ENCODE assay signal across 9 cellular contexts in the genomic region with DNA sequence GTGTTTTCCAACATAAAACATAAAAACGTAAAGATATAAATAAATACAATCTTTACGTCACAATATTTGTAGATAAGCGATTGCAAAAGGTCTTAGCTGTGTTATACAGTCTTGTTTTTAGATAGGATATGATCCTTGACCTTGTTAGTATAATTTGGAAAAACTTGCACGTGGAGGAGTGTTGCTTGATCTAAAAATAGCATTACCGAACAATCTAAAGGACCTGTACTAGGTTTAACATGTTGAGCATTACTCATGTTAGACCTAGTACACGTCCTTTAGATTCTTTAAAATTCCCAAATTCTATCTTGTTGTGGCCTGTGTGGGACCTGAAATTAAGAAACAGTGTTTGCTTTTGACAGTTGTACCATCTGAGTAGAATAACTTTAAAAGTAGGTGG. TPM values are rescaled to one million over a fixed set of nuclear protein-coding genes. Genes with fewer than 3 reads are reported as not detected.
DNase-seq lines count a peak whose midpoint lies in the region; ATAC-seq and TF ChIP-seq lines count a peak whose summit lies in the region.
"Had no signal": no experiment of that assay in that cellular context is flagged by ENCODE, and none has a peak within 500 bp of the region (broad histone marks: within the 10 kb centered on the region; RNA-seq: fewer than 3 reads in every experiment).

No MANE protein-coding gene starts in this region.

- H3K4me1 ChIP-seq in DOHH2 (ENCODE audit: control insufficient read depth, low read length) (peaks cover 19% of the 10 kb centered on the region), KMS-11 (ENCODE audit: low read depth, poor library complexity, severe bottlenecking) (peaks cover 31% of the 10 kb centered on the region)

- no peaks in the 10 kb centered on the region for H3K27me3 Mint-ChIP-seq in activated naive CD8-positive, alpha-beta T cell treated with anti-CD3 and anti-CD28 coated beads, Interleukin-2, amount 50 U/mL, for 24 hours
- H3K27me3 Mint-ChIP-seq in natural killer cell (ENCODE audit: low read depth in 2 of 2), result no peaks in the 10 kb centered on the region

- peaks cover 8% of the 10 kb centered on the region for H3K36me3 Mint-ChIP-seq in activated naive CD8-positive, alpha-beta T cell treated with anti-CD3 and anti-CD28 coated beads, Interleukin-2, amount 50 U/mL, for 24 hours (ENCODE audit: low read depth)
- no peaks in the 10 kb centered on the region for H3K36me3 Mint-ChIP-seq in natural killer cell

- intact Hi-C loops in natural killer cell (cut with micrococcal nuclease), result loop anchor here (5.0 to 10.0 kb wide), 3 partner anchors 735 to 1095 kb away; a partner anchor contains a TSS

- no peak for DNase-seq in activated naive CD8-positive, alpha-beta T cell treated with anti-CD3 and anti-CD28 coated beads, Interleukin-2, amount 50 U/mL, for 24 hours
- no peak for DNase-seq in natural killer cell
- no peak for DNase-seq in NCI-H128 (lab: John Stamatoyannopoulos, UW; ENCODE audit: unreplicated experiment)
- no peak for DNase-seq in COLO668 (lab: John Stamatoyannopoulos, UW; ENCODE audit: unreplicated experiment)
- no peak for DNase-seq in NCI-H2196 (lab: John Stamatoyannopoulos, UW; ENCODE audit: unreplicated experiment)
- DNase-seq: stimulated activated CD4-positive, alpha-beta T cell treated with anti-CD3 and anti-CD28 coated beads, Interleukin-2, amount 100 ng/mL, for 24 hours had no signal

- no peak overlapping the region; the same call in 1 of the 2 replicates for H3K9ac ChIP-seq in KMS-11

- no peak overlapping the region for H3K27ac ChIP-seq in DOHH2 (ENCODE audit: low read depth, low read length)
- H3K27ac ChIP-seq in KMS-11, result no peak overlapping the region

- H3K36me3 ChIP-seq in DOHH2 (ENCODE audit: control insufficient read depth, low read length), result peaks cover 23% of the 10 kb centered on the region
- no peaks in the 10 kb centered on the region for H3K36me3 ChIP-seq in KMS-11 (ENCODE audit: insufficient read depth)
- H3K36me3 ChIP-seq: tibial nerve had no signal

- no peaks in the 10 kb centered on the region for H3K27me3 ChIP-seq in DOHH2 (ENCODE audit: control insufficient read depth, low read length)
- H3K27me3 ChIP-seq in KMS-11 (ENCODE audit: insufficient read depth, low read depth), result no peaks in the 10 kb centered on the region
- H3K27me3 ChIP-seq: tibial nerve had no signal

- peaks cover 6% of the 10 kb centered on the region; the same call in 1 of the 2 replicates for H4K20me1 ChIP-seq in DOHH2 (ENCODE audit: control insufficient read depth, insufficient read depth, low read depth, low read length)
- peaks cover 3% of the 10 kb centered on the region; the same call in 1 of the 2 replicates for H4K20me1 ChIP-seq in KMS-11 (ENCODE audit: insufficient read depth)

- H3F3A ChIP-seq in DOHH2 (ENCODE audit: control insufficient read depth, insufficient read depth), result no peaks in the 10 kb centered on the region

- H2AFZ ChIP-seq in KMS-11 (ENCODE audit: low read depth), result no peak overlapping the region

- H3K4me3 ChIP-seq in DOHH2 (ENCODE audit: low read length) (peak overlapping the region; percentile 96), KMS-11 (IDR thresholded peaks at IDR 0.05; ENCODE audit: insufficient read depth, low read depth, low read length) (no peak overlapping the region)

- no peaks in the 10 kb centered on the region for H3K9me3 Mint-ChIP-seq in activated naive CD8-positive, alpha-beta T cell treated with anti-CD3 and anti-CD28 coated beads, Interleukin-2, amount 50 U/mL, for 24 hours
- no peaks in the 10 kb centered on the region for H3K9me3 Mint-ChIP-seq in natural killer cell

- peaks cover 66% of the 10 kb centered on the region for H3K79me2 ChIP-seq in DOHH2 (ENCODE audit: control insufficient read depth, low read length)
- H3K79me2 ChIP-seq in KMS-11 (ENCODE audit: insufficient read depth, low read depth), result peaks cover 62% of the 10 kb centered on the region

- H3K4me2 ChIP-seq in DOHH2 (ENCODE audit: low read length) (peak overlapping the region; percentile 84), KMS-11 (peak overlapping the region; percentile 86)

- no peak for ATAC-seq in activated naive CD8-positive, alpha-beta T cell treated with anti-CD3 and anti-CD28 coated beads, Interleukin-2, amount 50 U/mL, for 24 hours
- no peak for ATAC-seq in natural killer cell

- no peak overlapping the region for H3K27ac Mint-ChIP-seq in activated naive CD8-positive, alpha-beta T cell treated with anti-CD3 and anti-CD28 coated beads, Interleukin-2, amount 50 U/mL, for 24 hours
- H3K27ac Mint-ChIP-seq in natural killer cell, result peak overlapping the region in 1 of 2 donors; percentile 64

- H3K4me1 Mint-ChIP-seq in activated naive CD8-positive, alpha-beta T cell treated with anti-CD3 and anti-CD28 coated beads, Interleukin-2, amount 50 U/mL, for 24 hours, result peaks cover 50% of the 10 kb centered on the region
- H3K4me1 Mint-ChIP-seq in natural killer cell, result peaks cover 31 to 33% of the 10 kb centered on the region in 2 donors

- H3K4me3 Mint-ChIP-seq in activated naive CD8-positive, alpha-beta T cell treated with anti-CD3 and anti-CD28 coated beads, Interleukin-2, amount 50 U/mL, for 24 hours, result peak overlapping the region; percentile 92
- H3K4me3 Mint-ChIP-seq in natural killer cell, result peak overlapping the region; percentile 22

- TF ChIP-seq CTCF in DOHH2 (IDR thresholded peaks at IDR 0.05; ENCODE audit: low read depth, low read length, poor library complexity, severe bottlenecking) (no peak), KMS-11 (conservative IDR thresholded peaks at IDR 0.05; ENCODE audit: low read depth, low read length) (no peak), natural killer cell (IDR thresholded peaks at IDR 0.05) (no peak)

- H3K9me3 ChIP-seq in DOHH2 (ENCODE audit: control insufficient read depth, insufficient read depth, low read length), result no peaks in the 10 kb centered on the region; the same call in 1 of the 2 replicates
- H3K9me3 ChIP-seq: tibial nerve had no signal

- H3K9me2 ChIP-seq in DOHH2 (replicated peaks; ENCODE audit: control insufficient read depth, low read length), result no peaks in the 10 kb centered on the region

RNA-seq across cellular contexts. Expression of a gene that starts 1.7 kb away (rescaled TPM):
- total RNA-seq in natural killer cell, result 10 to 100 TPM; 41.1 to 54.3 (median 41.5) TPM
